21 cellular contexts compared by ENCODE assay signal in the genomic region with DNA sequence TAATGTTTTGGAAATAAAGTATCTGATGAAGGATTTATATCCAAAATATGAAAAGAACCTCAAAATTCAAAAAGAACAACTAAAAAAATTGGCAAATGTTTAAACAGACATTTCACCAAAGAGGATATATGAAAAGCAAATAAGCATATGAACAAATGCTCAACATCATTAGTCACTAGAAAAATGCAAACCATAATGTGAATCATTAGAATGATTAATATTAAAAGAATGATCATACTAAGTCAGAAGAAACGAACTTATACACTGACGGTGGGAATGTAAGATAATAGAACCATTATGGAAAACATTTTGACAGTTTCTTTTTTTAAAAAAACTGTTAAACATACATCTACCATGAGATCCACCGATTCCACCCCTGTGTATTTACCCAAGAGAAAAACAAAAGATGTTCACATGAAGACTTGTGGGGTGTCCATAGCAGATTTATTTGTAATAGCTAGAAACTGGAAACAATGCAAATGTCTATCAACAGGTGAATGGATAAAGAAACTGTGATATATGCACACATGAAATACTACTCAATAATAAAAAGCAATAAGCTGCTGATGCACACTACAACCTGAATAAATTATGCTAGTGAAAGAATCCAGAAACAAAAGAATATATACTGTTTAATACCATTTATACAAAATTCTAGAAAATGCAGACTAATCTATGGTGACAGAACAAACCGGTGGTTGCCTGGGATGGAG. TPM values are rescaled to one million over a fixed set of nuclear protein-coding genes. Genes with fewer than 3 reads are reported as not detected.
DNase-seq lines count a peak whose midpoint lies in the region; FAIRE-seq and TF ChIP-seq lines count a peak whose summit lies in the region.
"Had no signal": no experiment of that assay in that cellular context is flagged by ENCODE, and none has a peak within 500 bp of the region (broad histone marks: within the 10 kb centered on the region; RNA-seq: fewer than 3 reads in every experiment).

No MANE protein-coding gene starts in this region.

- no peak overlapping the region for H3K4ac ChIP-seq in mesenchymal stem cell (ENCODE audit: low read depth in 1 of 2, low read length in 2 of 2)

- 40% methylated on average over 1 of the region's 4 CpGs for WGBS in mesenchymal stem cell

- no peak overlapping the region for H2AK5ac ChIP-seq in mesenchymal stem cell (ENCODE audit: low read length, severe bottlenecking)

- TF ChIP-seq CTCF in RWPE1 (conservative IDR thresholded peaks at IDR 0.05; ENCODE audit: low read depth) (no peak), endothelial cell of umbilical vein (IDR thresholded peaks at IDR 0.05; ENCODE audit: extremely low read depth in 1 of 2, insufficient read depth in 1 of 2, low read depth in 1 of 2, low read length in 2 of 2) (no peak)

- H3K23ac ChIP-seq in mesenchymal stem cell (ENCODE audit: low read length in 2 of 2) = no peak overlapping the region

- H3K79me2 ChIP-seq in endothelial cell of umbilical vein (ENCODE audit: control insufficient read depth, insufficient read depth, low read length) = no peaks in the 10 kb centered on the region

- H2BK12ac ChIP-seq in mesenchymal stem cell (ENCODE audit: low read length in 2 of 2) = no peak overlapping the region

- CTCF ChIA-PET in RWPE1 (lab: Yijun Ruan, JAX) (no interaction called here), endothelial cell of umbilical vein (lab: Charles Lee) (no interaction called here)

- H2AFZ ChIP-seq in endothelial cell of umbilical vein (ENCODE audit: low read depth, low read length) (no peak overlapping the region), mesenchymal stem cell (ENCODE audit: low read depth, low read length) (no peak overlapping the region)

- H3K4me1 ChIP-seq in endothelial cell of umbilical vein (ENCODE audit: control insufficient read depth, extremely low read depth, insufficient read depth, low read length) (peaks cover 8% of the 10 kb centered on the region), mesenchymal stem cell (ENCODE audit: control insufficient read depth, insufficient read depth, low read depth, low read length) (no peaks in the 10 kb centered on the region)
- H3K4me1 ChIP-seq: esophagus squamous epithelium, HAP-1 had no signal

- intact Hi-C loops in endothelial cell of umbilical vein (cut with micrococcal nuclease) = no loop called here

- no peaks in the 10 kb centered on the region for H3K9me1 ChIP-seq in endothelial cell of umbilical vein (replicated peaks; ENCODE audit: control insufficient read depth, extremely low read depth, insufficient read depth, low read length)

- no peak for TF ChIP-seq POLR2A in endothelial cell of umbilical vein (IDR thresholded peaks at IDR 0.05; ENCODE audit: low read depth, low read length)

- H3K4me2 ChIP-seq in endothelial cell of umbilical vein (ENCODE audit: insufficient read depth, low read length) = peak overlapping the region; percentile 30
- H3K4me2 ChIP-seq in mesenchymal stem cell (ENCODE audit: low read length, poor library complexity, severe bottlenecking) = no peak overlapping the region

- dilution Hi-C loops in endothelial cell of umbilical vein (cut with MboI; ENCODE audit: extremely low pct_ligation_motif_present, low sequenced_read_pairs) = no loop called here

- no peak overlapping the region for H4K91ac ChIP-seq in mesenchymal stem cell (ENCODE audit: low read length)

- H3K4me3 ChIP-seq in endothelial cell of umbilical vein (replicated peaks in 1 of 3; ENCODE audit: insufficient read depth in 1 of 3, low read depth in 1 of 3, low read length in 3 of 3) (no peak overlapping the region), mesenchymal stem cell (ENCODE audit: insufficient read depth in 1 of 2, low read depth in 1 of 2, low read length in 2 of 2) (no peak overlapping the region)
- H3K4me3 ChIP-seq: esophagus squamous epithelium, HAP-1, thyroid gland had no signal

- H3K27ac ChIP-seq in RWPE1 (no peak overlapping the region), endothelial cell of umbilical vein (ENCODE audit: insufficient read depth, low read depth, low read length) (no peak overlapping the region), mesenchymal stem cell (ENCODE audit: low read length, poor library complexity, severe bottlenecking) (no peak overlapping the region)
- H3K27ac ChIP-seq: esophagus squamous epithelium, thyroid gland had no signal

- no peak overlapping the region for H3K9ac ChIP-seq in endothelial cell of umbilical vein (replicated peaks; ENCODE audit: extremely low read depth, insufficient read depth, low read length)
- H3K9ac ChIP-seq in mesenchymal stem cell (ENCODE audit: low read length) = peak overlapping the region; percentile 56

- H3K27me3 ChIP-seq in endothelial cell of umbilical vein (ENCODE audit: control insufficient read depth in 2 of 2, insufficient read depth in 2 of 2, low read length in 2 of 2) = no peaks in the 10 kb centered on the region
- H3K27me3 ChIP-seq in mesenchymal stem cell (ENCODE audit: control insufficient read depth in 1 of 2, insufficient read depth in 1 of 2, low read length in 2 of 2) = no peaks in the 10 kb centered on the region
- H3K27me3 ChIP-seq: esophagus squamous epithelium, thyroid gland had no signal

- no peak overlapping the region for H2BK120ac ChIP-seq in mesenchymal stem cell (ENCODE audit: low read depth, low read length)

- H4K8ac ChIP-seq in mesenchymal stem cell (ENCODE audit: low read length) = no peak overlapping the region

- DNase-seq in RWPE1 (ENCODE audit: low spot score) = peak; percentile 13
- peak; percentile 28 for DNase-seq in endothelial cell of umbilical vein (ENCODE audit: low read depth, low spot score)
- peak; percentile 34 for DNase-seq in mesenchymal stem cell
- no peak for DNase-seq in MV-4-11 (lab: John Stamatoyannopoulos, UW)
- no peak for DNase-seq in activated CD4-positive, alpha-beta T cell treated with anti-CD3 and anti-CD28 coated beads, Interleukin-2, amount 50 U/mL, for 48 hours
- no peak for DNase-seq in NCI-H1694 treated with DMSO at 0.1 percent for 48 hours (lab: John Stamatoyannopoulos, UW)
- DNase-seq in NCI-H82 treated with DMSO at 0.1 percent for 48 hours (lab: John Stamatoyannopoulos, UW; ENCODE audit: unreplicated experiment) = no peak
- DNase-seq: activated CD8-positive, alpha-beta T cell treated with anti-CD3 and anti-CD28 coated beads, Interleukin-2, amount 10 ng/mL, durations not matched to agents 7 days and 5 days; AML-193; amniotic stem cell; esophagus squamous epithelium; left ventricle myocardium superior; NCI-H1092 treated with DMSO at 0.1 percent for 48 hours; NCI-H82; RPMI8226; T-helper 1 cell; thyroid gland had no signal

- POLR2A ChIA-PET in RWPE1 (lab: Yijun Ruan, JAX; ENCODE audit: low non-redundant PET) = no interaction called here
- POLR2A ChIA-PET in endothelial cell of umbilical vein (lab: Charles Lee) = no interaction called here

- H3K18ac ChIP-seq in mesenchymal stem cell (ENCODE audit: low read depth in 1 of 2, low read length in 2 of 2) = no peak overlapping the region

- H2BK15ac ChIP-seq in mesenchymal stem cell (ENCODE audit: low read depth, poor library complexity, severe bottlenecking) = no peak overlapping the region

- FAIRE-seq in G401.6 (lab: Jason Lieb, UNC) = peak; percentile 45
- FAIRE-seq in endothelial cell of umbilical vein (lab: Jason Lieb, UNC) = peak; percentile 37
- FAIRE-seq: D721Med had no signal

- H3K14ac ChIP-seq in mesenchymal stem cell (ENCODE audit: low read length in 2 of 2) = no peak overlapping the region

- no peak overlapping the region for H2BK5ac ChIP-seq in mesenchymal stem cell (ENCODE audit: low read depth, low read length, poor library complexity, severe bottlenecking)

- no peaks in the 10 kb centered on the region for H3K79me1 ChIP-seq in mesenchymal stem cell (replicated peaks; ENCODE audit: low read length, poor library complexity, severe bottlenecking)

- BruUV-seq in endothelial cell of umbilical vein (replicated peaks; lab: Mats Ljungman, UMichigan) = no TSS peak

- no peaks in the 10 kb centered on the region for H4K20me1 ChIP-seq in endothelial cell of umbilical vein (replicated peaks; ENCODE audit: control insufficient read depth, extremely low read depth, insufficient read depth, low read length)

- H3K9me3 ChIP-seq in endothelial cell of umbilical vein (replicated peaks; ENCODE audit: control insufficient read depth, insufficient read depth, low read length) = no peaks in the 10 kb centered on the region
- H3K9me3 ChIP-seq in mesenchymal stem cell (ENCODE audit: control insufficient read depth, low read length) = no peaks in the 10 kb centered on the region
- H3K9me3 ChIP-seq: esophagus squamous epithelium, HAP-1, thyroid gland had no signal

- H3K36me3 ChIP-seq in endothelial cell of umbilical vein (ENCODE audit: control insufficient read depth in 2 of 2, extremely low read depth in 1 of 2, insufficient read depth in 2 of 2, low read length in 2 of 2) (no peaks in the 10 kb centered on the region), mesenchymal stem cell (ENCODE audit: control insufficient read depth in 1 of 2, insufficient read depth in 2 of 2, low read depth in 1 of 2, low read length in 2 of 2) (no peaks in the 10 kb centered on the region)
- H3K36me3 ChIP-seq: esophagus squamous epithelium, HAP-1, thyroid gland had no signal

TF ChIP-seq in endothelial cell of umbilical vein, 7 proteins besides CTCF, POLR2A, EP300 and RAD21 (continues in another document):
- peak; percentile 67 for TF ChIP-seq FOS (IDR thresholded peaks at IDR 0.05; ENCODE audit: borderline replicate concordance, insufficient read depth, low read length)
- TF ChIP-seq POLR2AphosphoS5 (IDR thresholded peaks at IDR 0.05; ENCODE audit: insufficient read depth, low read depth, low read length) = no peak
- no peak for TF ChIP-seq MAX (IDR thresholded peaks at IDR 0.05; ENCODE audit: insufficient read depth, insufficient read length)
- TF ChIP-seq MYC (IDR thresholded peaks at IDR 0.05; ENCODE audit: low read depth, low read length) = no peak
- peak; percentile 23 for TF ChIP-seq JUN (IDR thresholded peaks at IDR 0.05; ENCODE audit: borderline replicate concordance, insufficient read depth, insufficient read length, low read depth)
- TF ChIP-seq EZH2 (IDR thresholded peaks at IDR 0.05; ENCODE audit: borderline replicate concordance, low read depth, low read length, severe bottlenecking) = no peak

RNA-seq across cellular contexts. Expression of gene PRKG1, which starts 35.7 kb away (rescaled TPM):
- total RNA-seq in endothelial cell of umbilical vein = 0.18 and 0.39 TPM in 2 replicates
- 0.01 and 0.03 TPM in 2 replicates for polyA plus RNA-seq in endothelial cell of umbilical vein
- 0.04 TPM in 2 replicates for polyA plus RNA-seq in endothelial cell of umbilical vein (2011; cell fraction: cytosol; rRNA removed)
- polyA plus RNA-seq in endothelial cell of umbilical vein (2011; cell fraction: nucleus; rRNA removed) = 0.29 and 0.53 TPM in 2 replicates
- 0.16 and 0.43 TPM in 2 replicates for polyA plus RNA-seq in endothelial cell of umbilical vein (2012)
- 0.15 and 0.32 TPM in 2 replicates for polyA minus RNA-seq in endothelial cell of umbilical vein
- not detected for polyA minus RNA-seq in endothelial cell of umbilical vein (2011; cell fraction: cytosol; rRNA and poly(A)+ RNA removed)
- polyA minus RNA-seq in endothelial cell of umbilical vein (2011; cell fraction: nucleus; rRNA and poly(A)+ RNA removed) = 2.9 and 3.3 TPM in 2 replicates
- 9.8 TPM for polyA plus RNA-seq in mesenchymal stem cell (2013, experiment 1 of 2)
- polyA plus RNA-seq in mesenchymal stem cell (2013, experiment 2 of 2) = 10.0 TPM
- total RNA-seq: activated CD8-positive, alpha-beta T cell treated with anti-CD3 and anti-CD28 coated beads, Interleukin-2, amount 10 ng/mL, durations not matched to agents 7 days and 5 days; activated T-helper 2 cell treated with anti-CD3 and anti-CD28 coated beads, Interferon-gamma antibody, Interleukin-2, Interleukin-4, amounts not matched to agents 10 μg/mL and 5 μg/mL and 100 μg/mL, durations not matched to agents 14 hours and 24 hours and 36 hours had no signal

Comparison
In these comparisons a context has a peak if more than half of its experiments do, and no peak if none do; other contexts are left out.
1. DNase-seq: peak in RWPE1 (single experiment), endothelial cell of umbilical vein (single experiment) and mesenchymal stem cell (single experiment); none in MV-4-11 (single experiment), activated CD4-positive, alpha-beta T cell treated with anti-CD3 and anti-CD28 coated beads, Interleukin-2, amount 50 U/mL, for 48 hours (0 of 2), NCI-H1694 treated with DMSO at 0.1 percent for 48 hours (single experiment) and NCI-H82 treated with DMSO at 0.1 percent for 48 hours (single experiment).